ENCODE assay signal across 17 cellular contexts in the genomic region with DNA sequence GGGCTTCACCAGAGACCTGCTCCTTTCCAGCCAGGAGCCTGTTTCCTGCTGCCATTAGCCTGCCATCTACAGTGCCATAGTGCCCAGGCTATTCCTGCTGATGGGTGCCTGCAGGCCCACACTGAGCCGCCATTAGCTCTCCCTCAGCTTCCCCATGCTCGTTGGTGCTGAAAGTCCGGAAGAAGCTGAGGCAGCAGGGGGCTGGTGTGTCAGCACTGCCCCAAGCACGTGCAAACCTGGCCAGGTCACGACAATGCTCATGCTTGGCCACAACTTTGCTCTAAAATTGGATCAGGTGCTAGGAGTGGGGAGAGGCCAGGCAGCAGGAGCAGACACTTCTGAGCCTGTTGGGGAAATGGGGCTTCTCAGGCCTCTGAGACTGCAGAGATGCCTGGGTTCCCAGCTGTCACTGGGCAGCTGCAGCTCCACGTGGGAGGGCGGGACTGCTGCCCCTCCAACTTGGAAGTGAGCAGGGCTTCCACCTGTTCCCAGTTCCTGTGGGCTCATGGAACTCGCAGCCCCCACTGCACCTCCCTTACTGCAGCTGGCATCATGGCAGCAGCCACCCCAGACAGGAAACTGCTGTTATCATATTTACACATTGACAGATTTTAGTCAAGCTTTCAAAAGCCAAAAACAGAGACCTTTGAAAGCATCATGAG.
DNase-seq lines count a peak whose midpoint lies in the region; ATAC-seq, FAIRE-seq and TF ChIP-seq lines count a peak whose summit lies in the region.
"Had no signal": no experiment of that assay in that cellular context is flagged by ENCODE, and none has a peak within 500 bp of the region (broad histone marks: within the 10 kb centered on the region; RNA-seq: fewer than 3 reads in every experiment).

No MANE protein-coding gene starts in this region.

- H3K27ac Mint-ChIP-seq in natural killer cell, result no peak overlapping the region
- H3K27ac Mint-ChIP-seq: B cell; CD4-positive, alpha-beta memory T cell had no signal

- H4K5ac ChIP-seq in H1 (ENCODE audit: insufficient read length, low read depth, low read length), result no peak overlapping the region

- intact Hi-C loops in upper lobe of right lung (cut with DNase I), result no loop called here
- intact Hi-C loops in natural killer cell (cut with micrococcal nuclease), result no loop called here

- TF ChIP-seq CTCF in H1 (IDR thresholded peaks at IDR 0.05; ENCODE audit: control extremely low read depth in 1 of 3, insufficient read depth in 1 of 3, low read depth in 1 of 3, low read length in 3 of 3), result no peak
- TF ChIP-seq CTCF in upper lobe of right lung (IDR thresholded peaks at IDR 0.05), result no peak
- no peak for TF ChIP-seq CTCF in natural killer cell (IDR thresholded peaks at IDR 0.05)

- H3K9me3 Mint-ChIP-seq in natural killer cell, result peaks cover 18 to 24% of the 10 kb centered on the region in 2 donors

- no peak overlapping the region for H3K23ac ChIP-seq in H1 (ENCODE audit: insufficient read length)
- peak overlapping the region; percentile 8 for H3K23ac ChIP-seq in neuronal stem cell (ENCODE audit: low read depth, low read length, poor library complexity)

- no peak overlapping the region for H3K27ac ChIP-seq in Karpas-422 (ENCODE audit: low read length)
- H3K27ac ChIP-seq in H1 (ENCODE audit: low read depth, low read length), result no peak overlapping the region
- H3K27ac ChIP-seq in neuronal stem cell (replicated peaks; ENCODE audit: low read length), result no peak overlapping the region
- no peak overlapping the region for H3K27ac ChIP-seq in upper lobe of right lung
- H3K27ac ChIP-seq: GM23248, HL-60 had no signal

- no peaks in the 10 kb centered on the region for H3K27me3 Mint-ChIP-seq in natural killer cell (ENCODE audit: low read depth in 2 of 2)
- H3K27me3 Mint-ChIP-seq: B cell; CD4-positive, alpha-beta memory T cell had no signal

- WGBS in H1 (ENCODE audit: extremely low coverage in 1 of 2, insufficient coverage in 1 of 2, insufficient read length in 1 of 2, insufficient replicate concordance in 2 of 2, low coverage in 1 of 2, low lambda C conversion rate in 2 of 2, missing lambda C conversion rate in 1 of 2), 2 experiments, result 83% methylated on average over 8 of the region's 8 CpGs; no CpG with 5 or more reads in 1 of the 2 experiments
- no CpG with 5 or more reads among the region's 8 CpGs for WGBS in neuronal stem cell (ENCODE audit: extremely low coverage in 2 of 2, insufficient read length in 2 of 2, insufficient replicate concordance in 1 of 2), 2 donors

- FAIRE-seq in H1 (lab: Jason Lieb, UNC), result no peak
- FAIRE-seq: A204.1, GM12892 had no signal

- H2AFZ ChIP-seq in Karpas-422 (ENCODE audit: low read length), result peak overlapping the region; percentile 6; the same call in 1 of the 2 replicates
- no peak overlapping the region for H2AFZ ChIP-seq in H1 (ENCODE audit: low read length)
- peak overlapping the region; percentile 29 for H2AFZ ChIP-seq in neuronal stem cell (ENCODE audit: low read length)
- H2AFZ ChIP-seq: GM23248 had no signal

- no peaks in the 10 kb centered on the region for H3K9me2 ChIP-seq in Karpas-422 (replicated peaks; ENCODE audit: insufficient read depth, low read length)

- no peak overlapping the region for H3K4me3 Mint-ChIP-seq in natural killer cell
- H3K4me3 Mint-ChIP-seq: B cell; CD4-positive, alpha-beta memory T cell had no signal

- H3K9ac ChIP-seq in Karpas-422 (ENCODE audit: low read length) (no peak overlapping the region), H1 (replicated peaks in 1 of 4; ENCODE audit: extremely low read depth in 1 of 4, low read depth in 3 of 4, low read length in 3 of 4) (no peak overlapping the region), neuronal stem cell (ENCODE audit: low read depth, low read length, poor library complexity) (no peak overlapping the region)
- H3K9ac ChIP-seq: GM23248 had no signal

- H3K79me1 ChIP-seq in H1 (ENCODE audit: low read depth, low read length) (no peaks in the 10 kb centered on the region), neuronal stem cell (ENCODE audit: low read depth, low read length) (no peaks in the 10 kb centered on the region)

- H2AK5ac ChIP-seq in H1 (ENCODE audit: low read depth, low read length) (no peak overlapping the region), neuronal stem cell (ENCODE audit: low read depth, low read length) (no peak overlapping the region)

- no peak overlapping the region for H3K4me2 ChIP-seq in Karpas-422 (ENCODE audit: low read depth, low read length, poor library complexity, severe bottlenecking)
- no peak overlapping the region for H3K4me2 ChIP-seq in H1 (ENCODE audit: insufficient read depth in 1 of 2, low read depth in 2 of 2, low read length in 2 of 2)
- H3K4me2 ChIP-seq in neuronal stem cell (ENCODE audit: insufficient read depth, low read length, poor library complexity, severe bottlenecking), result no peak overlapping the region

- CTCF ChIA-PET in H1 (lab: Charles Lee; ENCODE audit: partially characterized antibody), result interaction anchor here (1.1 kb wide), 1 partner anchor 9 kb away, joined by 3 read pairs; no protein-coding TSS in a partner anchor

- H3K4ac ChIP-seq in H1 (replicated peaks; ENCODE audit: insufficient read length, low read depth, low read length) (no peak overlapping the region), neuronal stem cell (ENCODE audit: low read length) (no peak overlapping the region)

- H3K14ac ChIP-seq in H1 (ENCODE audit: insufficient read length), result peak overlapping the region; percentile 77
- no peak overlapping the region for H3K14ac ChIP-seq in neuronal stem cell (ENCODE audit: low read length)

- H3K4me3 ChIP-seq in Karpas-422 (ENCODE audit: low read length) (no peak overlapping the region), H1 (ENCODE audit: extremely low read depth in 1 of 4, insufficient read depth in 2 of 4, low read depth in 3 of 4, low read length in 4 of 4) (no peak overlapping the region), neuronal stem cell (ENCODE audit: low read length in 2 of 2) (no peak overlapping the region), upper lobe of right lung (no peak overlapping the region)
- H3K4me3 ChIP-seq: GM23248 had no signal

- no peak for TF ChIP-seq RAD21 in H1 (IDR thresholded peaks at IDR 0.05 in 1 of 2, conservative IDR thresholded peaks at IDR 0.05 in 1 of 2; ENCODE audit: low read depth in 2 of 2, low read length in 2 of 2)

- H2BK120ac ChIP-seq in H1 (replicated peaks; ENCODE audit: low read depth, low read length), result no peak overlapping the region
- H2BK120ac ChIP-seq in neuronal stem cell (ENCODE audit: low read depth, low read length), result no peak overlapping the region

- TF ChIP-seq EP300 in H1 (IDR thresholded peaks at IDR 0.05; ENCODE audit: borderline replicate concordance in 1 of 2, low read depth in 2 of 2, low read length in 2 of 2), result no peak

- TF ChIP-seq POLR2A in H1 (IDR thresholded peaks at IDR 0.05; ENCODE audit: control extremely low read depth in 1 of 2, low read depth in 2 of 2, low read length in 2 of 2), result no peak

- POLR2A ChIA-PET in H1 (lab: Charles Lee; ENCODE audit: partially characterized antibody), result no interaction called here

- H4K8ac ChIP-seq in H1 (ENCODE audit: extremely low read depth, insufficient read depth, low read length), result no peak overlapping the region
- no peak overlapping the region for H4K8ac ChIP-seq in neuronal stem cell (ENCODE audit: low read depth, low read length)

- H3K9me3 ChIP-seq in Karpas-422 (ENCODE audit: low read length) (peaks cover 22% of the 10 kb centered on the region), H1 (ENCODE audit: insufficient read depth in 2 of 2, low read depth in 1 of 2, low read length in 1 of 2) (peaks cover 7 to 13% of the 10 kb centered on the region in 2 experiments), neuronal stem cell (replicated peaks in 1 of 2; ENCODE audit: control insufficient read depth in 2 of 2, insufficient read depth in 1 of 2, low read depth in 1 of 2, low read length in 2 of 2) (peaks cover 0 to 6% of the 10 kb centered on the region in 2 donors), upper lobe of right lung (no peaks in the 10 kb centered on the region)

- no peaks in the 10 kb centered on the region for H3K4me1 Mint-ChIP-seq in natural killer cell
- H3K4me1 Mint-ChIP-seq: B cell; CD4-positive, alpha-beta memory T cell had no signal

- no peak overlapping the region for H2BK5ac ChIP-seq in H1 (ENCODE audit: low read depth, low read length)
- no peak overlapping the region for H2BK5ac ChIP-seq in neuronal stem cell (ENCODE audit: low read length)

- no peak overlapping the region for H2BK15ac ChIP-seq in H1 (ENCODE audit: low read length)
- no peak overlapping the region for H2BK15ac ChIP-seq in neuronal stem cell (ENCODE audit: low read length)

- no peaks in the 10 kb centered on the region for H3K4me1 ChIP-seq in Karpas-422 (ENCODE audit: low read length)
- no peaks in the 10 kb centered on the region for H3K4me1 ChIP-seq in H1 (replicated peaks in 1 of 4; ENCODE audit: control insufficient read depth in 3 of 4, insufficient read depth in 4 of 4, low read length in 3 of 4)
- no peaks in the 10 kb centered on the region for H3K4me1 ChIP-seq in neuronal stem cell (ENCODE audit: control insufficient read depth in 2 of 2, insufficient read depth in 1 of 2, low read depth in 1 of 2, low read length in 2 of 2)
- H3K4me1 ChIP-seq in upper lobe of right lung, result no peaks in the 10 kb centered on the region

- H3K56ac ChIP-seq in H1 (replicated peaks; ENCODE audit: insufficient read length, low read depth, low read length), result no peak overlapping the region

- H3K18ac ChIP-seq in H1 (ENCODE audit: extremely low read depth, low read length) (no peak overlapping the region), neuronal stem cell (ENCODE audit: low read length) (no peak overlapping the region)

- H2BK20ac ChIP-seq in H1 (ENCODE audit: low read length), result no peak overlapping the region

- H2BK12ac ChIP-seq in H1 (ENCODE audit: low read depth, low read length), result no peak overlapping the region
- H2BK12ac ChIP-seq in neuronal stem cell (ENCODE audit: low read length), result no peak overlapping the region

- H3K27me3 ChIP-seq in Karpas-422 (ENCODE audit: low read length) (no peaks in the 10 kb centered on the region), H1 (replicated peaks in 1 of 4; ENCODE audit: control insufficient read depth in 3 of 4, extremely low read depth in 1 of 4, insufficient read depth in 3 of 4, low read length in 3 of 4) (no peaks in the 10 kb centered on the region), neuronal stem cell (ENCODE audit: control insufficient read depth in 3 of 3, insufficient read depth in 3 of 3, low read depth in 1 of 3, low read length in 3 of 3) (no peaks in the 10 kb centered on the region), upper lobe of right lung (no peaks in the 10 kb centered on the region)

- ATAC-seq in upper lobe of right lung (peak; percentile 23), natural killer cell (no peak), GM19455 (IDR thresholded peaks at IDR 0.05; ENCODE audit: unreplicated experiment) (no peak)

- DNase-seq in Karpas-422 (no peak), H1 (ENCODE audit: low read depth in 1 of 2, low spot score in 2 of 2) (no peak), neuronal stem cell (ENCODE audit: low spot score) (no peak), upper lobe of right lung (no peak), OCI-M2 (lab: John Stamatoyannopoulos, UW; ENCODE audit: unreplicated experiment) (no peak), natural killer cell (no peak)
- DNase-seq: C1 segment of cervical spinal cord; CD4-positive, alpha-beta memory T cell; DND-41; GDM1; GM23248; H7 had no signal

- no peaks in the 10 kb centered on the region for H3K23me2 ChIP-seq in H1 (ENCODE audit: low read depth, low read length)

- no peaks in the 10 kb centered on the region for H3K79me2 ChIP-seq in Karpas-422 (ENCODE audit: low read length)
- no peaks in the 10 kb centered on the region for H3K79me2 ChIP-seq in H1 (ENCODE audit: control insufficient read depth in 1 of 2, insufficient read depth in 2 of 2, low read length in 2 of 2)

- H3K36me3 ChIP-seq in Karpas-422 (ENCODE audit: insufficient read depth, low read length) (0 out of 2 replicates have a peak, but pooled peaks cover 3% of the 10 kb centered on the region), H1 (ENCODE audit: control insufficient read depth in 2 of 4, insufficient read depth in 4 of 4, low read length in 3 of 4) (peaks cover 0 to 2% (median 0%) of the 10 kb centered on the region in 4 experiments; a peak in 1 of 8 replicates), neuronal stem cell (replicated peaks in 1 of 2; ENCODE audit: control insufficient read depth in 2 of 2, insufficient read depth in 2 of 2, low read length in 2 of 2) (no peaks in the 10 kb centered on the region), upper lobe of right lung (no peaks in the 10 kb centered on the region)

- H4K91ac ChIP-seq in H1 (replicated peaks; ENCODE audit: insufficient read length, low read length), result no peak overlapping the region
- no peak overlapping the region for H4K91ac ChIP-seq in neuronal stem cell (ENCODE audit: low read depth, low read length, poor library complexity)

- H3K36me3 Mint-ChIP-seq in natural killer cell, result peaks cover 6% of the 10 kb centered on the region
- H3K36me3 Mint-ChIP-seq: CD4-positive, alpha-beta memory T cell had no signal

- H4K20me1 ChIP-seq in Karpas-422 (ENCODE audit: insufficient read depth, low read depth, low read length) (no peaks in the 10 kb centered on the region), H1 (replicated peaks in 1 of 2; ENCODE audit: control insufficient read depth in 1 of 2, insufficient read depth in 2 of 2, low read length in 2 of 2) (no peaks in the 10 kb centered on the region)
